ENCODE assay signal across 1 cellular context in the genomic region with DNA sequence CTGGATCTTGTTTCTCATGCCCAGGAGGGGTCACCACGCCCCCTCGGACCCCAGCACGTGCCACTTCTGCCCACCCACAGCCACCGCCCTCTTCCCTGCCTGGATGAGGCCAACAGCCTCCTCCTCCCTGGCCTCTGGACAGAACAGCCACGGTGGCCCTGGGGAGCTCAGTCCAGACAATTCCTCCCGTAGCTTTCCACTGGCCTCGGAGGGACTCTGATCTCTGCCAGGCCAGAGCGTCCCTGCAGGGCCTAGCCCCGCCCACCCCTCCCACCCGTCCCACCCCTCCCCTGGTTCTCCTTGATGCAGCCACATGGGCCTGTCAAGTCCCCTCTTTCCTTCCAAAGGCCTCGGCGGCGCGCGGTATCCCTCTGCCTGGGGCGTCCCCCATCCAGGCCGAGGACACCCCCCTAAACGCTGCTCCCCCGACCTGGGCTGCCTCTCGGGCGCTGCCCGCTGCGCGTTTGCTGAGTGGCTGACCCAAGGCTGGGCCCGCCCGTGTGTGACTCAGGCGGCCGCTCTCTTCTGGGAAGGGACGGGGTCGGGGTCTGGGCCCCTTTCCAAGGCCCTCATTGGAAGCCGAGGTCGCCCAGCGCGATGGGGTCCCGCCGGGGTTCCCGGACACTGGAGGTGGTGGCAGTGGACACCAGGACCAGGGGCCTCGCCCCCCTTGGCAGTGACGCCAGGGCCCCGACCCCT.
TF ChIP-seq lines count a peak whose summit lies in the region.

No MANE protein-coding gene starts in this region.

TF ChIP-seq in HepG2, 621 proteins besides CTCF, POLR2A, EP300 and RAD21 (continued from another document and continues in another):
- TF ChIP-seq NR2C2 (CRISPR knock-in tag; IDR thresholded peaks at IDR 0.05; ENCODE audit: borderline replicate concordance) (no peak), SMYD3 (CRISPR knock-in tag; IDR thresholded peaks at IDR 0.05) (no peak), HMGXB4 (CRISPR knock-in tag; IDR thresholded peaks at IDR 0.05; ENCODE audit: borderline replicate concordance in 1 of 2, low read depth in 1 of 2) (no peak), PRPF4 (IDR thresholded peaks at IDR 0.05; ENCODE audit: low read depth, low read length, poor library complexity, severe bottlenecking) (no peak), ZNF234 (CRISPR knock-in tag; conservative IDR thresholded peaks at IDR 0.05) (no peak), XBP1 (CRISPR knock-in tag; IDR thresholded peaks at IDR 0.05) (no peak), DMAP1 (CRISPR knock-in tag; IDR thresholded peaks at IDR 0.05) (peak; percentile 67), HOXD1 (CRISPR knock-in tag; IDR thresholded peaks at IDR 0.05) (no peak), ZNF687 (CRISPR knock-in tag; IDR thresholded peaks at IDR 0.05) (peak; percentile 80; the same call in 1 of the 2 replicates), ZNF264 (CRISPR knock-in tag; IDR thresholded peaks at IDR 0.05) (0 out of 2 replicates have a peak, but pooled peaks have one; percentile 15), PITX1 (CRISPR knock-in tag; IDR thresholded peaks at IDR 0.05) (peak; percentile 56; the same call in 1 of the 2 replicates), AKNA (CRISPR knock-in tag; IDR thresholded peaks at IDR 0.05; ENCODE audit: borderline replicate concordance) (no peak), HIC2 (CRISPR knock-in tag; IDR thresholded peaks at IDR 0.05; ENCODE audit: low read depth) (peak; percentile 5), ZNF280D (CRISPR knock-in tag; IDR thresholded peaks at IDR 0.05) (no peak), CREB3 (CRISPR knock-in tag; IDR thresholded peaks at IDR 0.05) (no peak), SP1 (IDR thresholded peaks at IDR 0.05) (no peak), SP1 (CRISPR knock-in tag; IDR thresholded peaks at IDR 0.05) (peak; percentile 79), ZNF121 (CRISPR knock-in tag; IDR thresholded peaks at IDR 0.05) (peak; percentile 29; the same call in 1 of the 2 replicates), HNF4G (IDR thresholded peaks at IDR 0.05; ENCODE audit: borderline replicate concordance, low read depth, low read length) (peak; percentile 43; the same call in 1 of the 2 replicates), HNF4G (CRISPR knock-in tag; IDR thresholded peaks at IDR 0.05; ENCODE audit: borderline replicate concordance, low read depth) (no peak), ZNF496 (CRISPR knock-in tag; IDR thresholded peaks at IDR 0.05; ENCODE audit: insufficient replicate concordance) (no peak), DZIP1 (CRISPR knock-in tag; IDR thresholded peaks at IDR 0.05) (no peak), ZNF20 (CRISPR knock-in tag; IDR thresholded peaks at IDR 0.05) (no peak), LCORL (IDR thresholded peaks at IDR 0.05) (no peak), LCORL (CRISPR knock-in tag; IDR thresholded peaks at IDR 0.05) (no peak), JDP2 (CRISPR knock-in tag; IDR thresholded peaks at IDR 0.05; ENCODE audit: borderline replicate concordance) (no peak), KLF6 (CRISPR knock-in tag; IDR thresholded peaks at IDR 0.05) (no peak; the same call in 1 of the 2 replicates), ZSCAN9 (CRISPR knock-in tag; IDR thresholded peaks at IDR 0.05; ENCODE audit: borderline replicate concordance) (no peak)
- TF ChIP-seq, protein P1, sequence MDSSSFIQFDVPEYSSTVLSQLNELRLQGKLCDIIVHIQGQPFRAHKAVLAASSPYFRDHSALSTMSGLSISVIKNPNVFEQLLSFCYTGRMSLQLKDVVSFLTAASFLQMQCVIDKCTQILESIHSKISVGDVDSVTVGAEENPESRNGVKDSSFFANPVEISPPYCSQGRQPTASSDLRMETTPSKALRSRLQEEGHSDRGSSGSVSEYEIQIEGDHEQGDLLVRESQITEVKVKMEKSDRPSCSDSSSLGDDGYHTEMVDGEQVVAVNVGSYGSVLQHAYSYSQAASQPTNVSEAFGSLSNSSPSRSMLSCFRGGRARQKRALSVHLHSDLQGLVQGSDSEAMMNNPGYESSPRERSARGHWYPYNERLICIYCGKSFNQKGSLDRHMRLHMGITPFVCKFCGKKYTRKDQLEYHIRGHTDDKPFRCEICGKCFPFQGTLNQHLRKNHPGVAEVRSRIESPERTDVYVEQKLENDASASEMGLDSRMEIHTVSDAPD (CRISPR knock-in tag; IDR thresholded peaks at IDR 0.05), result no peak
